18 cellular contexts compared by ENCODE assay signal in the genomic region with DNA sequence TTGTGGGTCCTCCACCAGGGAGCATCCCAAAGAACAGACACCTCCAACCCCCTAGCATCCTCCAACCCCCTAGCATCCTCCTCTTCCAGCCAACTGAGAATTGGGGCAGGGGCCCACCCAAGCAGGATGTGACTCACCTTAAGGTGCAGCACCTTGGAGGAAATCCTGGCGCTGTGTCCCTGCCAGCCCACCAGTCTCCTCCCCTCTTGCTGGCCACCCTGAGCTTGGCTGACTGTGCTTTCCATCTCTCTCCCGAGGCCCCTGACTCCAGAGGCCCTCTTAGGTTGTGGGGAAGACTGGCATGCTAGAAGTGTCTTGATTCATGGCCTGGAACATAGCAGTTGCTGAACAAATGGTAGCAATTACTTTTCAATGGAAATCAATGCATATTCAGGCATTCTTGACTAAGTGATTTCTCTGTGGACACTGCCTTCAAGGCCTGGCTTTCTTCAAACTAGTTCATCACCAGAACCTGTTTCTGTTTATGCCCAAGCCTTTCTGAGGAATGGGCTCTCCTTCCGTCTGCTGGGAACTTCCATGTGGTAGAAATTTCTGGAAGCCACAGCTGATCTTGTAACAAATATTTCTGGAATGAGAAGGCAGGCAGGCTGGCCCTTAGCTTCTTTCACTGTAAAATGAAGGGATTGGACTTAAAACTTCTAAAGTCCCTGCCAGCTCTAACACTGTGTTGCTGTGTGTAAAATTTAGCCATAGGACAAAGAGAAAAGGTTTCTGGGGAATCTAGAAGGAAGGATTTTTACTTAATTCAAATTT.
DNase-seq lines count a peak whose midpoint lies in the region; ATAC-seq and TF ChIP-seq lines count a peak whose summit lies in the region.
"Had no signal": no experiment of that assay in that cellular context is flagged by ENCODE, and none has a peak within 500 bp of the region (broad histone marks: within the 10 kb centered on the region; RNA-seq: fewer than 3 reads in every experiment).

No MANE protein-coding gene starts in this region.

- peaks cover 87% of the 10 kb centered on the region for H3K36me3 Mint-ChIP-seq in CD4-positive, alpha-beta T cell (ENCODE audit: low read depth)
- H3K36me3 Mint-ChIP-seq in T-helper 17 cell (ENCODE audit: low read depth), result peaks cover 15% of the 10 kb centered on the region

- ATAC-seq in CD4-positive, alpha-beta T cell (ENCODE audit: poor library complexity), result no peak
- ATAC-seq in GM21528 (IDR thresholded peaks at IDR 0.05; ENCODE audit: low FRiP score, unreplicated experiment) (no peak), T-helper 17 cell (no peak)
- ATAC-seq: A549; activated T-cell treated with anti-CD3 and anti-CD28 coated beads, Interleukin-2, amount 50 U/mL, for 72 hours; lower lobe of right lung; natural killer cell treated with Interleukin-12 subunit alpha and Interleukin-12 subunit beta and Interleukin-15 and Interleukin-18, amount 100 ng/mL, for 72 hours; stimulated activated naive B cell treated with anti-CD40 and anti-IgM and Interleukin-4, amounts not matched to agents 10 μg/mL and 1 μg/mL and 100 μg/mL, for 72 hours had no signal

- no peaks in the 10 kb centered on the region for H3K9me3 Mint-ChIP-seq in CD4-positive, alpha-beta T cell
- H3K9me3 Mint-ChIP-seq: activated T-cell treated with anti-CD3 and anti-CD28 coated beads, Interleukin-2, amount 50 U/mL, for 72 hours; natural killer cell treated with Interleukin-12 subunit alpha and Interleukin-12 subunit beta and Interleukin-15 and Interleukin-18, amount 100 ng/mL, for 72 hours; stimulated activated naive B cell treated with anti-CD40 and anti-IgM and Interleukin-4, amounts not matched to agents 10 μg/mL and 1 μg/mL and 100 μg/mL, for 72 hours had no signal

- no peak overlapping the region for H3K27ac Mint-ChIP-seq in CD4-positive, alpha-beta T cell
- H3K27ac Mint-ChIP-seq in T-helper 17 cell, result no peak overlapping the region
- H3K27ac Mint-ChIP-seq: activated T-cell treated with anti-CD3 and anti-CD28 coated beads, Interleukin-2, amount 50 U/mL, for 72 hours; natural killer cell treated with Interleukin-12 subunit alpha and Interleukin-12 subunit beta and Interleukin-15 and Interleukin-18, amount 100 ng/mL, for 72 hours; stimulated activated naive B cell treated with anti-CD40 and anti-IgM and Interleukin-4, amounts not matched to agents 10 μg/mL and 1 μg/mL and 100 μg/mL, for 72 hours had no signal

- no peaks in the 10 kb centered on the region for H3K4me1 Mint-ChIP-seq in CD4-positive, alpha-beta T cell (ENCODE audit: low read depth)
- peaks cover 6% of the 10 kb centered on the region for H3K4me1 Mint-ChIP-seq in T-helper 17 cell
- H3K4me1 Mint-ChIP-seq: stimulated activated naive B cell treated with anti-CD40 and anti-IgM and Interleukin-4, amounts not matched to agents 10 μg/mL and 1 μg/mL and 100 μg/mL, for 72 hours had no signal

- no peaks in the 10 kb centered on the region for H3K9me3 ChIP-seq in CD4-positive, alpha-beta T cell (ENCODE audit: control insufficient read depth, low read length)
- no peaks in the 10 kb centered on the region for H3K9me3 ChIP-seq in T-helper 17 cell (ENCODE audit: control insufficient read depth, low read length, poor library complexity, severe bottlenecking)
- H3K9me3 ChIP-seq: A549, lower lobe of right lung, prostate gland, transverse colon had no signal

- DNase-seq in AG08395 (ENCODE audit: low spot score) (peak; percentile 82), HT1080 (ENCODE audit: low read depth) (peak; percentile 30), dedifferentiated amniotic fluid mesenchymal stem cell (ENCODE audit: extremely low spot score) (peak; percentile 31), myocyte (ENCODE audit: low read depth) (peak; percentile 62), NCI-H226 (no peak), T-helper 17 cell (no peak)
- DNase-seq in CD4-positive, alpha-beta T cell, result no peak
- DNase-seq: activated T-cell treated with anti-CD3 and anti-CD28 coated beads, Interleukin-2, amount 50 U/mL, for 72 hours; lower lobe of right lung; NCI-H69; SHP77 treated with DMSO at 0.1 percent for 48 hours; stimulated activated naive B cell treated with anti-CD40 and anti-IgM and Interleukin-4, amounts not matched to agents 10 μg/mL and 1 μg/mL and 100 μg/mL, for 72 hours; T-helper 2 cell; transverse colon had no signal

- H3K27me3 ChIP-seq in CD4-positive, alpha-beta T cell (ENCODE audit: control insufficient read depth, insufficient read depth, low read length), result no peaks in the 10 kb centered on the region
- H3K27me3 ChIP-seq: transverse colon had no signal

- no peak overlapping the region for H3K27ac ChIP-seq in CD4-positive, alpha-beta T cell (ENCODE audit: low read depth, low read length)
- H3K27ac ChIP-seq: A549, lower lobe of right lung, prostate gland, transverse colon had no signal

- H3K27me3 Mint-ChIP-seq in CD4-positive, alpha-beta T cell, result no peaks in the 10 kb centered on the region
- no peaks in the 10 kb centered on the region for H3K27me3 Mint-ChIP-seq in T-helper 17 cell
- H3K27me3 Mint-ChIP-seq: natural killer cell treated with Interleukin-12 subunit alpha and Interleukin-12 subunit beta and Interleukin-15 and Interleukin-18, amount 100 ng/mL, for 72 hours; stimulated activated naive B cell treated with anti-CD40 and anti-IgM and Interleukin-4, amounts not matched to agents 10 μg/mL and 1 μg/mL and 100 μg/mL, for 72 hours had no signal

- H3K4me3 Mint-ChIP-seq in CD4-positive, alpha-beta T cell, result no peak overlapping the region
- no peak overlapping the region for H3K4me3 Mint-ChIP-seq in T-helper 17 cell
- H3K4me3 Mint-ChIP-seq: activated T-cell treated with anti-CD3 and anti-CD28 coated beads, Interleukin-2, amount 50 U/mL, for 72 hours; natural killer cell treated with Interleukin-12 subunit alpha and Interleukin-12 subunit beta and Interleukin-15 and Interleukin-18, amount 100 ng/mL, for 72 hours; stimulated activated naive B cell treated with anti-CD40 and anti-IgM and Interleukin-4, amounts not matched to agents 10 μg/mL and 1 μg/mL and 100 μg/mL, for 72 hours had no signal

- intact Hi-C loops in CD4-positive, alpha-beta T cell (cut with DNase I, micrococcal nuclease), result no loop called here

- CTCF ChIA-PET in CD4-positive, alpha-beta T cell (lab: Charles Lee), result no interaction called here

- POLR2A ChIA-PET in CD4-positive, alpha-beta T cell (lab: Charles Lee), result interaction anchor here (0.6 kb wide), 1 partner anchor 24 kb away, joined by 3 read pairs; no protein-coding TSS in a partner anchor

- no peak for TF ChIP-seq CTCF in CD4-positive, alpha-beta T cell (IDR thresholded peaks at IDR 0.05)

Comparison
In these comparisons a context has a peak if more than half of its experiments do, and no peak if none do; other contexts are left out.
1. DNase-seq: peak in AG08395 (single experiment), HT1080 (single experiment), dedifferentiated amniotic fluid mesenchymal stem cell (single experiment) and myocyte (single experiment); none in CD4-positive, alpha-beta T cell (0 of 10), NCI-H226 (single experiment) and T-helper 17 cell (0 of 3).